8 cellular contexts compared by ENCODE assay signal in the genomic region with DNA sequence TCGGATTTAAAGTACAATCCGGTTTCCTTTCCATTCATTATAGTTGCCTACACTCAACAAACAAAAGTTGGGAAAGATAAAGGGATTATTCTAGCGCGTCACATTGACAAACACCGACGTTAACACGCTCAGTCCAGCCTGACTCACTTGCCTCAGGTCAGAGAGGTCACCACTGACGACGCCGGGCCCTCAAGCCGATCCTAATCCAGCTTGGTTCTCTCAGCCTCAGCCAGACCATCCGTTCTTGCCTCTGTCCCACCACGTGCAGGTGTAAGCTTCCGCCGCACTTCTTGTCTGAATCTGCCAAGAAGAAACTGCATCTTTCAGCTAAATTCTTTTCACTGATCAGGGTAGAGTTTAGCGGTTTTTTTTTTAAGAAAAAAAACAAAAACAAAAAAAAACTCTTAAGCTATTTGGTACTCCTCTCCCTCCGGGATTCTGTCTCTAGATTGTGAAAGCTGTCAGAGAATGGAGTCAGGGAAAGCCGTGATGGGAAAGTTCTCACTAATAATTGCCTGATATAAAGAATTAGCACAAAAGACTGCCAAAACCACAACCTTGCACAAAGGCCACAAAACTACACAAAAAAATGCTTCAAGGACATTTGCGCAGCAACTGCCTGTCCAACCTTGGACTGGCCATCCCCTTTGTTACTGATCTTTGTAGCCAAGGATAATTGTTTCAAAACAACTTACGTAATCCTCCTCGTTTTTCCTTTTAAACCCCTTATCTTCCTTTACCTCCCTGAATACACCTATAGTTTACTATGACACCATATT. TPM values are rescaled to one million over a fixed set of nuclear protein-coding genes. Genes with fewer than 3 reads are reported as not detected.
DNase-seq lines count a peak whose midpoint lies in the region; ATAC-seq and TF ChIP-seq lines count a peak whose summit lies in the region.

No MANE protein-coding gene starts in this region.

- H3K4me1 ChIP-seq in CD4-positive, alpha-beta memory T cell (ENCODE audit: insufficient read depth, low read length): peaks cover 31% of the 10 kb centered on the region
- H3K4me1 ChIP-seq in KMS-11 (ENCODE audit: low read depth, poor library complexity, severe bottlenecking) (peaks cover 20% of the 10 kb centered on the region), aorta (ENCODE audit: control insufficient read depth in 1 of 2, insufficient read depth in 2 of 2, low read length in 2 of 2) (no peaks in the 10 kb centered on the region)

- no peaks in the 10 kb centered on the region for H3K36me3 ChIP-seq in CD4-positive, alpha-beta memory T cell (ENCODE audit: insufficient read depth, low read length)
- H3K36me3 ChIP-seq in KMS-11 (ENCODE audit: insufficient read depth): no peaks in the 10 kb centered on the region
- no peaks in the 10 kb centered on the region for H3K36me3 ChIP-seq in aorta (ENCODE audit: control insufficient read depth in 1 of 2, insufficient read depth in 2 of 2, low read length in 1 of 2)

- peaks cover 7% of the 10 kb centered on the region; the same call in 1 of the 2 replicates for H4K20me1 ChIP-seq in KMS-11 (ENCODE audit: insufficient read depth)

- H3K27me3 Mint-ChIP-seq in CD4-positive, alpha-beta memory T cell: no peaks in the 10 kb centered on the region
- H3K27me3 Mint-ChIP-seq in neural crest cell (ENCODE audit: low read depth): peaks cover 3% of the 10 kb centered on the region

- POLR2A ChIA-PET in CD4-positive, alpha-beta memory T cell (lab: Charles Lee; ENCODE audit: partially characterized antibody): interaction anchor here (0.8 to 18.2 kb wide), 9 partner anchors 9 to 859 kb away, joined by 3 to 279 read pairs (median 4); a partner anchor contains a TSS

- peak overlapping the region; percentile 84 to 94 (median 88) for H3K4me3 Mint-ChIP-seq in CD4-positive, alpha-beta memory T cell
- peak overlapping the region; percentile 96 for H3K4me3 Mint-ChIP-seq in neural crest cell

- H3K27ac Mint-ChIP-seq in CD4-positive, alpha-beta memory T cell: peak overlapping the region; percentile 84 to 94 (median 92)
- peak overlapping the region; percentile 99 for H3K27ac Mint-ChIP-seq in neural crest cell (ENCODE audit: unreplicated experiment)

- DNase-seq in CD4-positive, alpha-beta memory T cell: peak in 1 of 5 donors; percentile 42
- DNase-seq in activated CD8-positive, alpha-beta memory T cell treated with anti-CD3 and anti-CD28 coated beads, Interleukin-2, amount 50 U/mL, for 48 hours: peak; percentile 66
- peak; percentile 80 to 91 for DNase-seq in foreskin fibroblast
- DNase-seq in neural crest cell (ENCODE audit: low read depth, low spot score): peak; percentile 54
- peak; percentile 69 to 87 for DNase-seq in aorta
- DNase-seq in cortex of kidney (lab: John Stamatoyannopoulos, UW): no peak

- peaks cover 0 to 10% of the 10 kb centered on the region in 2 donors for H3K36me3 Mint-ChIP-seq in CD4-positive, alpha-beta memory T cell
- H3K36me3 Mint-ChIP-seq in neural crest cell (ENCODE audit: low read depth): peaks cover 5% of the 10 kb centered on the region

- H3K4me3 ChIP-seq in CD4-positive, alpha-beta memory T cell (ENCODE audit: low read length in 2 of 2): peak overlapping the region in 1 of 2 donors; percentile 62
- H3K4me3 ChIP-seq in KMS-11 (IDR thresholded peaks at IDR 0.05; ENCODE audit: insufficient read depth, low read depth, low read length): no peak overlapping the region
- H3K4me3 ChIP-seq in foreskin fibroblast (ENCODE audit: low read depth in 1 of 2, low read length in 2 of 2): peak overlapping the region; percentile 59 to 64
- no peak overlapping the region for H3K4me3 ChIP-seq in aorta (ENCODE audit: low read length in 2 of 2)

- peaks cover 30% of the 10 kb centered on the region for H3K79me2 ChIP-seq in KMS-11 (ENCODE audit: insufficient read depth, low read depth)

- no peaks in the 10 kb centered on the region for H3K27me3 ChIP-seq in CD4-positive, alpha-beta memory T cell (ENCODE audit: insufficient read depth, low read length)
- H3K27me3 ChIP-seq in KMS-11 (ENCODE audit: insufficient read depth, low read depth) (no peaks in the 10 kb centered on the region), aorta (ENCODE audit: control insufficient read depth in 1 of 2, insufficient read depth in 2 of 2, low read length in 1 of 2) (no peaks in the 10 kb centered on the region)

- TF ChIP-seq CTCF in KMS-11 (conservative IDR thresholded peaks at IDR 0.05; ENCODE audit: low read depth, low read length): no peak
- no peak for TF ChIP-seq CTCF in foreskin fibroblast (IDR thresholded peaks at IDR 0.05; ENCODE audit: low read depth, low read length)
- TF ChIP-seq CTCF in neural crest cell (conservative IDR thresholded peaks at IDR 0.05): no peak

- peak; percentile 63 for ATAC-seq in aorta (ENCODE audit: low FRiP score)
- ATAC-seq in GM19351 (IDR thresholded peaks at IDR 0.05; ENCODE audit: unreplicated experiment): no peak

- intact Hi-C loops in CD4-positive, alpha-beta memory T cell (cut with micrococcal nuclease): loop anchor here (2.0 kb wide), 1 partner anchor 71 kb away; no protein-coding TSS in a partner anchor
- intact Hi-C loops in aorta (cut with DNase I): no loop called here

- H3K9me3 ChIP-seq in CD4-positive, alpha-beta memory T cell (ENCODE audit: control insufficient read depth in 1 of 2, low read length in 2 of 2): no peaks in the 10 kb centered on the region
- H3K9me3 ChIP-seq in aorta (ENCODE audit: control insufficient read depth, low read length): no peaks in the 10 kb centered on the region

- CTCF ChIA-PET in CD4-positive, alpha-beta memory T cell (lab: Charles Lee; ENCODE audit: partially characterized antibody): interaction anchor here (0.6 kb wide), 1 partner anchor 12 kb away, joined by 3 read pairs; no protein-coding TSS in a partner anchor

- 0 out of 2 replicates have a peak overlapping the region, but pooled peaks have one; percentile 68 for H3K9ac ChIP-seq in KMS-11

- H3K4me2 ChIP-seq in KMS-11: peak overlapping the region; percentile 45

- peak overlapping the region; percentile 81 for H2AFZ ChIP-seq in KMS-11 (ENCODE audit: low read depth)

- H3K9me3 Mint-ChIP-seq in CD4-positive, alpha-beta memory T cell: no peaks in the 10 kb centered on the region
- H3K9me3 Mint-ChIP-seq in neural crest cell: no peaks in the 10 kb centered on the region

- peaks cover 18 to 38% (median 27%) of the 10 kb centered on the region in 4 donors for H3K4me1 Mint-ChIP-seq in CD4-positive, alpha-beta memory T cell
- peaks cover 66% of the 10 kb centered on the region for H3K4me1 Mint-ChIP-seq in neural crest cell

- 45 to 49% methylated on average over 21 of the region's 21 CpGs for WGBS in aorta, 2 donors

- H3K27ac ChIP-seq in CD4-positive, alpha-beta memory T cell (ENCODE audit: low read depth, low read length): peak overlapping the region; percentile 47
- H3K27ac ChIP-seq in KMS-11: no peak overlapping the region
- peak overlapping the region in 1 of 2 donors; percentile 94 for H3K27ac ChIP-seq in aorta (ENCODE audit: low read depth in 1 of 2, low read length in 2 of 2)

RNA-seq across cellular contexts. Expression of a gene that starts 1.2 kb away (rescaled TPM):
- 100 to 1,000 TPM; 106 to 108 TPM for total RNA-seq in CD4-positive, alpha-beta memory T cell
- 10 to 100 TPM; 17.5 to 24.0 TPM for polyA plus RNA-seq in CD4-positive, alpha-beta memory T cell
- 83.9 and 85.9 TPM in 2 replicates for total RNA-seq in neural crest cell
- total RNA-seq in aorta: 10 to 100 TPM; 59.4 to 59.8 TPM
- 10 to 100 TPM; 49.9 to 54.3 TPM for polyA plus RNA-seq in aorta

RNA-seq across cellular contexts. Expression of a gene that starts 23.5 kb away (rescaled TPM):
- total RNA-seq in CD4-positive, alpha-beta memory T cell: 10 to 100 TPM; 32.9 to 35.9 TPM
- 10 to 100 TPM in 1 of 2 donors, 1 to 10 TPM in 1; 8.3 to 11.0 TPM for polyA plus RNA-seq in CD4-positive, alpha-beta memory T cell
- total RNA-seq in neural crest cell (28.2 and 28.7 TPM in 2 replicates), aorta (10 to 100 TPM; 18.3 to 20.6 TPM)
- polyA plus RNA-seq in aorta: 1 to 10 TPM; 7.9 to 9.0 TPM

RNA-seq across cellular contexts. Expression of a gene that starts 23.6 kb away (rescaled TPM):
- 10 to 100 TPM; 73.0 to 82.8 TPM for total RNA-seq in CD4-positive, alpha-beta memory T cell
- polyA plus RNA-seq in CD4-positive, alpha-beta memory T cell: 1 to 10 TPM; 5.9 to 6.7 TPM
- 102 and 103 TPM in 2 replicates for total RNA-seq in neural crest cell
- 10 to 100 TPM; 30.0 to 50.7 TPM for total RNA-seq in aorta
- 10 to 100 TPM in 1 of 2 donors, 1 to 10 TPM in 1; 4.5 to 58.7 TPM for polyA plus RNA-seq in aorta

RNA-seq across cellular contexts. Expression of a gene that starts 25.9 kb away (rescaled TPM):
- total RNA-seq in CD4-positive, alpha-beta memory T cell: 1 to 10 TPM; 4.6 to 6.9 TPM
- 1 to 10 TPM in 1 of 2 donors, under 1 TPM in 1; 0.56 to 1.5 TPM for polyA plus RNA-seq in CD4-positive, alpha-beta memory T cell
- total RNA-seq in neural crest cell: 2.8 TPM in 2 replicates
- 1 to 10 TPM; 1.2 to 2.8 TPM for total RNA-seq in aorta
- 1 to 10 TPM; 1.6 to 1.9 TPM for polyA plus RNA-seq in aorta

RNA-seq across cellular contexts. Expression of a gene that starts 26.0 kb away (rescaled TPM):
- total RNA-seq in CD4-positive, alpha-beta memory T cell: 10 to 100 TPM; 33.4 to 41.4 TPM
- 10 to 100 TPM; 11.0 to 11.9 TPM for polyA plus RNA-seq in CD4-positive, alpha-beta memory T cell
- total RNA-seq in neural crest cell: 24.2 and 26.3 TPM in 2 replicates
- 10 to 100 TPM; 15.0 to 29.3 TPM for total RNA-seq in aorta
- 10 to 100 TPM; 10.3 to 72.8 TPM for polyA plus RNA-seq in aorta

Comparison
In these comparisons a context has a peak if more than half of its experiments do, and no peak if none do; other contexts are left out.
1. H3K4me3 ChIP-seq: peak in foreskin fibroblast (2 of 2); none in KMS-11 (single experiment) and aorta (0 of 2).